In the genomic region with DNA sequence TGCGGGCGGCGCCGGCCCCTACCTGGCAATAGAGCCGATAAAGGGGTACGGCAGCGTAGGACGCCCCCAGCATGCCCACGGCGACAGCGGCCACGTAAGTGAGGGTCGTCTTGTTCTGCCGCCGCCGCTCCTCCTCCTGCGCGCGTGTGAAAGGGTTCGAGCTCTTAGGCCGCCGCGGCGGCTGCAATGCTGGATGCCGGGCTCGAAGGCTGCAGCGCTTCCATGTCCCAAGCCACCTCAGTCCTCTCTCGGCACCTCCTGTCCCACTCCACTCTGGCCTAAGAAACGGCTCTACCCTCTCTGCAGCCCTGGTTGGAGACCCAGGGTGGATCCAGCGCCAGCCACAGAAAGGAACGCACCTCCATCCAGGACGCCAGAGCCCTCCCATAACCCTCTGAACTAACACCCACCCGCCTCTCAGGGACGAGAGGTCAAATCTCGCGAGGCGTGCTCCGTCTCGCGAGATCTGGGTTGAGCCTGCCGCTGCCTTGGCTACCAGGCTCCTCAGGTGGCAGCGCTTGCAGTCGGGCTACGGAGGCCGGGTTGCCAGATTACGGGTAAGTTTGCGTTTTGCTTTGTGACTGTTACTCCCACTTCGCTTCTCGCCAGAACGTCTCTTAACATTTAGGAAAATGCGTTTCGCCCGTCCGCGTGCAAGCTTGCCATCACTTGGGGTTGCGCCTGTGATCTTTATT, we compare ENCODE assay signal across 1 cellular context.
A peak's percentile ranks its signal among the peaks of the same experiment; 100 is the strongest.
TF ChIP-seq lines count a peak whose summit lies in the region.

A gene with protein sequence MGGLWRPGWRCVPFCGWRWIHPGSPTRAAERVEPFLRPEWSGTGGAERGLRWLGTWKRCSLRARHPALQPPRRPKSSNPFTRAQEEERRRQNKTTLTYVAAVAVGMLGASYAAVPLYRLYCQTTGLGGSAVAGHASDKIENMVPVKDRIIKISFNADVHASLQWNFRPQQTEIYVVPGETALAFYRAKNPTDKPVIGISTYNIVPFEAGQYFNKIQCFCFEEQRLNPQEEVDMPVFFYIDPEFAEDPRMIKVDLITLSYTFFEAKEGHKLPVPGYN (minus strand): TSS at position 396 of the 695 bp plus-strand sequence. CDS start 8 bp downstream, at position 388.
A gene with protein sequence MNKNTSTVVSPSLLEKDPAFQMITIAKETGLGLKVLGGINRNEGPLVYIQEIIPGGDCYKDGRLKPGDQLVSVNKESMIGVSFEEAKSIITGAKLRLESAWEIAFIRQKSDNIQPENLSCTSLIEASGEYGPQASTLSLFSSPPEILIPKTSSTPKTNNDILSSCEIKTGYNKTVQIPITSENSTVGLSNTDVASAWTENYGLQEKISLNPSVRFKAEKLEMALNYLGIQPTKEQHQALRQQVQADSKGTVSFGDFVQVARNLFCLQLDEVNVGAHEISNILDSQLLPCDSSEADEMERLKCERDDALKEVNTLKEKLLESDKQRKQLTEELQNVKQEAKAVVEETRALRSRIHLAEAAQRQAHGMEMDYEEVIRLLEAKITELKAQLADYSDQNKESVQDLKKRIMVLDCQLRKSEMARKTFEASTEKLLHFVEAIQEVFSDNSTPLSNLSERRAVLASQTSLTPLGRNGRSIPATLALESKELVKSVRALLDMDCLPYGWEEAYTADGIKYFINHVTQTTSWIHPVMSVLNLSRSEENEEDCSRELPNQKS (plus strand): TSS at position 507 of the 695 bp plus-strand sequence. CDS start 17,455 bp downstream, outside the sequence.

TF ChIP-seq in K562, 482 proteins besides CTCF, POLR2A, EP300 and RAD21 (continued from another document and continues in another):
- TF ChIP-seq, protein P1, sequence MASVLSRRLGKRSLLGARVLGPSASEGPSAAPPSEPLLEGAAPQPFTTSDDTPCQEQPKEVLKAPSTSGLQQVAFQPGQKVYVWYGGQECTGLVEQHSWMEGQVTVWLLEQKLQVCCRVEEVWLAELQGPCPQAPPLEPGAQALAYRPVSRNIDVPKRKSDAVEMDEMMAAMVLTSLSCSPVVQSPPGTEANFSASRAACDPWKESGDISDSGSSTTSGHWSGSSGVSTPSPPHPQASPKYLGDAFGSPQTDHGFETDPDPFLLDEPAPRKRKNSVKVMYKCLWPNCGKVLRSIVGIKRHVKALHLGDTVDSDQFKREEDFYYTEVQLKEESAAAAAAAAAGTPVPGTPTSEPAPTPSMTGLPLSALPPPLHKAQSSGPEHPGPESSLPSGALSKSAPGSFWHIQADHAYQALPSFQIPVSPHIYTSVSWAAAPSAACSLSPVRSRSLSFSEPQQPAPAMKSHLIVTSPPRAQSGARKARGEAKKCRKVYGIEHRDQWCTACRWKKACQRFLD (CRISPR knock-in tag; IDR thresholded peaks at IDR 0.05), result no peak
- TF ChIP-seq JUN (IDR thresholded peaks at IDR 0.05; ENCODE audit: borderline replicate concordance, low read depth, low read length), result no peak
- TF ChIP-seq JUN (CRISPR knock-in tag; IDR thresholded peaks at IDR 0.05; ENCODE audit: borderline replicate concordance), result no peak
- no peak for TF ChIP-seq ZNF263 (CRISPR knock-in tag; IDR thresholded peaks at IDR 0.05; ENCODE audit: borderline replicate concordance)
- TF ChIP-seq TCF7 (IDR thresholded peaks at IDR 0.05; ENCODE audit: borderline replicate concordance), result no peak
- no peak for TF ChIP-seq HSF4 (CRISPR knock-in tag; IDR thresholded peaks at IDR 0.05; ENCODE audit: borderline replicate concordance)
- no peak for TF ChIP-seq CAMTA2 (CRISPR knock-in tag; conservative IDR thresholded peaks at IDR 0.05)
- TF ChIP-seq ZBTB8A (IDR thresholded peaks at IDR 0.05; ENCODE audit: partially characterized antibody), result no peak
- no peak for TF ChIP-seq ZFP36 (IDR thresholded peaks at IDR 0.05; ENCODE audit: low read depth, low read length, partially characterized antibody)
- no peak for TF ChIP-seq CHCHD3 (CRISPR knock-in tag; IDR thresholded peaks at IDR 0.05)
- TF ChIP-seq, protein P2, sequence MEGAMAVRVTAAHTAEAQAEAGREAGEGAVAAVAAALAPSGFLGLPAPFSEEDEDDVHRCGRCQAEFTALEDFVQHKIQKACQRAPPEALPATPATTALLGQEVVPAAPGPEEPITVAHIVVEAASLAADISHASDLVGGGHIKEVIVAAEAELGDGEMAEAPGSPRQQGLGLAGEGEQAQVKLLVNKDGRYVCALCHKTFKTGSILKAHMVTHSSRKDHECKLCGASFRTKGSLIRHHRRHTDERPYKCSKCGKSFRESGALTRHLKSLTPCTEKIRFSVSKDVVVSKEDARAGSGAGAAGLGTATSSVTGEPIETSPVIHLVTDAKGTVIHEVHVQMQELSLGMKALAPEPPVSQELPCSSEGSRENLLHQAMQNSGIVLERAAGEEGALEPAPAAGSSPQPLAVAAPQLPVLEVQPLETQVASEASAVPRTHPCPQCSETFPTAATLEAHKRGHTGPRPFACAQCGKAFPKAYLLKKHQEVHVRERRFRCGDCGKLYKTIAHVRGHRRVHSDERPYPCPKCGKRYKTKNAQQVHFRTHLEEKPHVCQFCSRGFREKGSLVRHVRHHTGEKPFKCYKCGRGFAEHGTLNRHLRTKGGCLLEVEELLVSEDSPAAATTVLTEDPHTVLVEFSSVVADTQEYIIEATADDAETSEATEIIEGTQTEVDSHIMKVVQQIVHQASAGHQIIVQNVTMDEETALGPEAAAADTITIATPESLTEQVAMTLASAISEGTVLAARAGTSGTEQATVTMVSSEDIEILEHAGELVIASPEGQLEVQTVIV (CRISPR knock-in tag; IDR thresholded peaks at IDR 0.05; ENCODE audit: borderline replicate concordance), result no peak
- TF ChIP-seq ZNF79 (CRISPR knock-in tag; IDR thresholded peaks at IDR 0.05; ENCODE audit: low read depth), result no peak
- TF ChIP-seq HDAC3 (IDR thresholded peaks at IDR 0.05; ENCODE audit: borderline replicate concordance, partially characterized antibody), result peak; percentile 84
- TF ChIP-seq HDAC2 (IDR thresholded peaks at IDR 0.05), result 0 out of 2 replicates have a peak, but pooled peaks have one; percentile 13
- TF ChIP-seq KLF1 (tag; IDR thresholded peaks at IDR 0.05), result no peak
- no peak for TF ChIP-seq RB1 (IDR thresholded peaks at IDR 0.05; ENCODE audit: low read depth)
- no peak for TF ChIP-seq NR1H2 (CRISPR knock-in tag; IDR thresholded peaks at IDR 0.05)
- TF ChIP-seq CBFA2T2 (conservative IDR thresholded peaks at IDR 0.05), result no peak
- TF ChIP-seq PML (IDR thresholded peaks at IDR 0.05; ENCODE audit: low read length), result peak; percentile 64; the same call in 1 of the 2 replicates
- TF ChIP-seq, protein P3, sequence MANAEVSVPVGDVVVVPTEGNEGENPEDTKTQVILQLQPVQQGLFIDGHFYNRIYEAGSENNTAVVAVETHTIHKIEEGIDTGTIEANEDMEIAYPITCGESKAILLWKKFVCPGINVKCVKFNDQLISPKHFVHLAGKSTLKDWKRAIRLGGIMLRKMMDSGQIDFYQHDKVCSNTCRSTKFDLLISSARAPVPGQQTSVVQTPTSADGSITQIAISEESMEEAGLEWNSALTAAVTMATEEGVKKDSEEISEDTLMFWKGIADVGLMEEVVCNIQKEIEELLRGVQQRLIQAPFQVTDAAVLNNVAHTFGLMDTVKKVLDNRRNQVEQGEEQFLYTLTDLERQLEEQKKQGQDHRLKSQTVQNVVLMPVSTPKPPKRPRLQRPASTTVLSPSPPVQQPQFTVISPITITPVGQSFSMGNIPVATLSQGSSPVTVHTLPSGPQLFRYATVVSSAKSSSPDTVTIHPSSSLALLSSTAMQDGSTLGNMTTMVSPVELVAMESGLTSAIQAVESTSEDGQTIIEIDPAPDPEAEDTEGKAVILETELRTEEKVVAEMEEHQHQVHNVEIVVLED (CRISPR knock-in tag; IDR thresholded peaks at IDR 0.05), result no peak
- TF ChIP-seq HNRNPH1 (optimal IDR thresholded peaks at IDR 0.05; ENCODE audit: low read depth, low read length), result no peak
- TF ChIP-seq DACH1 (IDR thresholded peaks at IDR 0.05; ENCODE audit: partially characterized antibody), result peak; percentile 22
- TF ChIP-seq, protein P4, sequence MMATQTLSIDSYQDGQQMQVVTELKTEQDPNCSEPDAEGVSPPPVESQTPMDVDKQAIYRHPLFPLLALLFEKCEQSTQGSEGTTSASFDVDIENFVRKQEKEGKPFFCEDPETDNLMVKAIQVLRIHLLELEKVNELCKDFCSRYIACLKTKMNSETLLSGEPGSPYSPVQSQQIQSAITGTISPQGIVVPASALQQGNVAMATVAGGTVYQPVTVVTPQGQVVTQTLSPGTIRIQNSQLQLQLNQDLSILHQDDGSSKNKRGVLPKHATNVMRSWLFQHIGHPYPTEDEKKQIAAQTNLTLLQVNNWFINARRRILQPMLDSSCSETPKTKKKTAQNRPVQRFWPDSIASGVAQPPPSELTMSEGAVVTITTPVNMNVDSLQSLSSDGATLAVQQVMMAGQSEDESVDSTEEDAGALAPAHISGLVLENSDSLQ (IDR thresholded peaks at IDR 0.05), result 0 out of 2 replicates have a peak, but pooled peaks have one; percentile 26
- no peak for TF ChIP-seq XRCC4 (IDR thresholded peaks at IDR 0.05; ENCODE audit: extremely low read depth, insufficient read depth, insufficient read length)
- TF ChIP-seq FOS (IDR thresholded peaks at IDR 0.05; ENCODE audit: extremely low read depth, insufficient read length), result no peak
- no peak for TF ChIP-seq SRF (CRISPR knock-in tag; IDR thresholded peaks at IDR 0.05)
- TF ChIP-seq, protein P5, sequence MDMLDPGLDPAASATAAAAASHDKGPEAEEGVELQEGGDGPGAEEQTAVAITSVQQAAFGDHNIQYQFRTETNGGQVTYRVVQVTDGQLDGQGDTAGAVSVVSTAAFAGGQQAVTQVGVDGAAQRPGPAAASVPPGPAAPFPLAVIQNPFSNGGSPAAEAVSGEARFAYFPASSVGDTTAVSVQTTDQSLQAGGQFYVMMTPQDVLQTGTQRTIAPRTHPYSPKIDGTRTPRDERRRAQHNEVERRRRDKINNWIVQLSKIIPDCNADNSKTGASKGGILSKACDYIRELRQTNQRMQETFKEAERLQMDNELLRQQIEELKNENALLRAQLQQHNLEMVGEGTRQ (CRISPR knock-in tag; IDR thresholded peaks at IDR 0.05), result no peak
- no peak for TF ChIP-seq RAD51 (IDR thresholded peaks at IDR 0.05; ENCODE audit: borderline replicate concordance, low read depth)
- TF ChIP-seq KLF16 (IDR thresholded peaks at IDR 0.05), result peak; percentile 61
- TF ChIP-seq TRIM28 (IDR thresholded peaks at IDR 0.05), result no peak
- peak; percentile 97 for TF ChIP-seq NEUROD1 (IDR thresholded peaks at IDR 0.05; ENCODE audit: borderline replicate concordance, low read depth, low read length, partially characterized antibody)
- TF ChIP-seq FOXM1 (IDR thresholded peaks at IDR 0.05; ENCODE audit: low read depth), result no peak
- no peak for TF ChIP-seq FOXM1 (CRISPR knock-in tag; IDR thresholded peaks at IDR 0.05; ENCODE audit: low read depth)
- TF ChIP-seq BCL6 (CRISPR knock-in tag; IDR thresholded peaks at IDR 0.05), result no peak
- no peak for TF ChIP-seq HINFP (tag; conservative IDR thresholded peaks at IDR 0.05; ENCODE audit: low read depth)
- TF ChIP-seq ZNF347 (CRISPR knock-in tag; IDR thresholded peaks at IDR 0.05; ENCODE audit: low read depth), result no peak
- TF ChIP-seq ELK1 (CRISPR knock-in tag; IDR thresholded peaks at IDR 0.05), result no peak
- no peak for TF ChIP-seq ZNF77 (CRISPR knock-in tag; IDR thresholded peaks at IDR 0.05)
- TF ChIP-seq ZEB2 (IDR thresholded peaks at IDR 0.05), result 0 out of 2 replicates have a peak, but pooled peaks have one; percentile 49
- TF ChIP-seq GATAD2A (IDR thresholded peaks at IDR 0.05), result 0 out of 2 replicates have a peak, but pooled peaks have one; percentile 31
- no peak for TF ChIP-seq ZC3H4 (CRISPR knock-in tag; IDR thresholded peaks at IDR 0.05; ENCODE audit: borderline replicate concordance)
- 0 out of 2 replicates have a peak, but pooled peaks have one; percentile 24 for TF ChIP-seq ZNF583 (CRISPR knock-in tag; IDR thresholded peaks at IDR 0.05)
- TF ChIP-seq POLR2AphosphoS2 (IDR thresholded peaks at IDR 0.05; ENCODE audit: low read length), result no peak
- TF ChIP-seq NR3C1 (CRISPR knock-in tag; IDR thresholded peaks at IDR 0.05), result no peak
- TF ChIP-seq BRD9 (IDR thresholded peaks at IDR 0.05; ENCODE audit: low read depth, partially characterized antibody), result no peak
- TF ChIP-seq THAP12 (CRISPR knock-in tag; IDR thresholded peaks at IDR 0.05), result 0 out of 2 replicates have a peak, but pooled peaks have one; percentile 50
- no peak for TF ChIP-seq TRIM24 (IDR thresholded peaks at IDR 0.05)
- no peak for TF ChIP-seq MCM3 (IDR thresholded peaks at IDR 0.05)
- TF ChIP-seq KAT7 (CRISPR knock-in tag; IDR thresholded peaks at IDR 0.05; ENCODE audit: borderline replicate concordance), result 0 out of 2 replicates have a peak, but pooled peaks have one; percentile 70
- no peak for TF ChIP-seq POLR3A (IDR thresholded peaks at IDR 0.05; ENCODE audit: borderline replicate concordance, extremely low read depth, insufficient read depth, insufficient read length)
- TF ChIP-seq CBX3 (IDR thresholded peaks at IDR 0.05; ENCODE audit: borderline replicate concordance in 1 of 2, low read length in 2 of 2), result no peak
- TF ChIP-seq ZNF551 (CRISPR knock-in tag; IDR thresholded peaks at IDR 0.05), result no peak
- TF ChIP-seq PTTG1 (tag; IDR thresholded peaks at IDR 0.05; ENCODE audit: low read depth), result no peak
